ENCODE assay signal across 8 cellular contexts in genomic region chr4:170089743-170090666, GRCh38. TPM values are rescaled to one million over a fixed set of nuclear protein-coding genes. Genes with fewer than 3 reads are reported as not detected.
DNase-seq lines count a peak whose midpoint lies in the region; ATAC-seq and TF ChIP-seq lines count a peak whose summit lies in the region.

AADAT (minus strand) TSS chr4:170089956; CDS start chr4:170089690, 266 bp downstream.

- TF ChIP-seq CTCF in AG09319 (IDR thresholded peaks at IDR 0.05; ENCODE audit: low read depth, low read length): peak; percentile 74
- TF ChIP-seq CTCF in GM12873 (IDR thresholded peaks at IDR 0.05; ENCODE audit: insufficient read depth, low read depth, low read length, missing control alignments): peak; percentile 45
- peak; percentile 77 for TF ChIP-seq CTCF in glutamatergic neuron (IDR thresholded peaks at IDR 0.05; ENCODE audit: partially characterized antibody, unreplicated experiment)
- TF ChIP-seq CTCF in neural crest cell (conservative IDR thresholded peaks at IDR 0.05): peak; percentile 79

- no peaks in the 10 kb centered on the region for H3K36me3 Mint-ChIP-seq in activated naive CD8-positive, alpha-beta T cell
- no peaks in the 10 kb centered on the region for H3K36me3 Mint-ChIP-seq in glutamatergic neuron (ENCODE audit: unreplicated experiment)
- peaks cover 28% of the 10 kb centered on the region for H3K36me3 Mint-ChIP-seq in neural crest cell (ENCODE audit: low read depth)

- peaks cover 17% of the 10 kb centered on the region for H3K27me3 Mint-ChIP-seq in activated naive CD8-positive, alpha-beta T cell
- H3K27me3 Mint-ChIP-seq in glutamatergic neuron (ENCODE audit: unreplicated experiment): peaks cover 4% of the 10 kb centered on the region
- no peaks in the 10 kb centered on the region for H3K27me3 Mint-ChIP-seq in neural crest cell (ENCODE audit: low read depth)

- peak within 1 kb of the TSS; percentile 68 for H3K4me3 Mint-ChIP-seq in activated naive CD8-positive, alpha-beta T cell
- H3K4me3 Mint-ChIP-seq in glutamatergic neuron (ENCODE audit: unreplicated experiment) (peak within 1 kb of the TSS; percentile 93), neural crest cell (peak within 1 kb of the TSS; percentile 92)

- no peak within 1 kb of the TSS for H3K27ac Mint-ChIP-seq in activated naive CD8-positive, alpha-beta T cell
- H3K27ac Mint-ChIP-seq in glutamatergic neuron (ENCODE audit: unreplicated experiment) (peak within 1 kb of the TSS; percentile 89), neural crest cell (ENCODE audit: unreplicated experiment) (peak within 1 kb of the TSS; percentile 98)

- DNase-seq in AG09319 (ENCODE audit: extremely low read depth, low read depth) (peak; percentile 45), NCI-H226 (peak; percentile 54), glutamatergic neuron (peak; percentile 94), neural crest cell (ENCODE audit: low read depth, low spot score) (peak; percentile 87)

- H3K9me3 Mint-ChIP-seq in activated naive CD8-positive, alpha-beta T cell (ENCODE audit: low read depth): no peaks in the 10 kb centered on the region
- peaks cover 9% of the 10 kb centered on the region for H3K9me3 Mint-ChIP-seq in glutamatergic neuron (ENCODE audit: unreplicated experiment)
- H3K9me3 Mint-ChIP-seq in neural crest cell: no peaks in the 10 kb centered on the region

- H3K4me1 Mint-ChIP-seq in activated naive CD8-positive, alpha-beta T cell (ENCODE audit: low read depth): peaks cover 10% of the 10 kb centered on the region
- H3K4me1 Mint-ChIP-seq in glutamatergic neuron (ENCODE audit: low read depth, unreplicated experiment) (peaks cover 12% of the 10 kb centered on the region), neural crest cell (peaks cover 44% of the 10 kb centered on the region)

- ATAC-seq in HG03039 (IDR thresholded peaks at IDR 0.05; ENCODE audit: unreplicated experiment): peak; percentile 72
- ATAC-seq in GM21515 (IDR thresholded peaks at IDR 0.05; ENCODE audit: unreplicated experiment): no peak

RNA-seq across cellular contexts. Expression of gene AADAT, which starts in this region (rescaled TPM):
- 28.4 TPM for total RNA-seq in glutamatergic neuron (ENCODE audit: unreplicated experiment)
- total RNA-seq in neural crest cell: 30.7 and 32.5 TPM in 2 replicates
